Comparison of ENCODE assay signal across 8 cellular contexts in the genomic region with DNA sequence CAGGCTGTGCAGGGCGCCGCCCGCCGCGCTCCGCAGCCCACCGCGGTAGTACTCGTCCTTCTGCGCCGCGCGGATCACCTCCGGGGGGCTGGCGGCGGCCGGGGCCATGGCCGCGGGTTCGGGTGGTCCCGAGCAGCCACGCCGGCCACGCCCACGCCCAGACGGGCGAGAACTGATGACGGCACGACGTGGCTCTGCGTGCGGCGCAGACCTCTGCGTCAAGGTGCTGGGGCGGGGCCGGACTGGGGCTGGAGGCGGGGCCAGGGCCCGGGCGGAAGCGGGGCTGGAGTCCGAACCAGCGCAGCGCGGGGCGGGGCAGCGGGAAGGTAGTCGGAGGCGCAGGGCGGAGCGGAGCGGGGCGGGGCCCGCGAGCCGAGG. TPM values are rescaled to one million over a fixed set of nuclear protein-coding genes. Genes with fewer than 3 reads are reported as not detected.
A peak's percentile ranks its signal among the peaks of the same experiment; 100 is the strongest.
DNase-seq lines count a peak whose midpoint lies in the region; ATAC-seq and TF ChIP-seq lines count a peak whose summit lies in the region.

A gene (minus strand): TSS at position 170 of the 378 bp plus-strand sequence. CDS start 62 bp downstream, at position 108.

- H2AFZ ChIP-seq in ACC112 (ENCODE audit: low read length, unreplicated experiment), result peak within 1 kb of the TSS; percentile 88

- DNase-seq in NCI-H2196 treated with DMSO at 0.1 percent for 48 hours (lab: John Stamatoyannopoulos, UW; ENCODE audit: unreplicated experiment) (peak; percentile 91), T47D (ENCODE audit: low read depth in 1 of 2, low spot score in 1 of 2) (peak; percentile 78 to 94)

- peak within 1 kb of the TSS; percentile 99 for H3K4me2 ChIP-seq in skeletal muscle satellite cell (ENCODE audit: low read length)

- no peak for TF ChIP-seq CTCF in VCaP (conservative IDR thresholded peaks at IDR 0.05)

- peaks cover 11% of the 10 kb centered on the region for H3K79me2 ChIP-seq in ACC112 (ENCODE audit: control insufficient read depth, insufficient read depth, low read length, unreplicated experiment)

- no peaks in the 10 kb centered on the region for H3K9me3 ChIP-seq in iPS-18a (ENCODE audit: control insufficient read depth, low read depth, low read length)
- H3K9me3 ChIP-seq in skeletal muscle satellite cell (replicated peaks; ENCODE audit: low read length), result no peaks in the 10 kb centered on the region

- H3K27ac ChIP-seq in ACC112 (ENCODE audit: low read depth, low read length), result peak within 1 kb of the TSS; percentile 48; the same call in 1 of the 2 replicates
- peak within 1 kb of the TSS; percentile 99 for H3K27ac ChIP-seq in VCaP
- peak within 1 kb of the TSS; percentile 39 for H3K27ac ChIP-seq in iPS-18a (ENCODE audit: low read length)

- H3K9ac ChIP-seq in iPS-18a (ENCODE audit: low read length) (peak within 1 kb of the TSS; percentile 84), skeletal muscle satellite cell (ENCODE audit: low read depth, low read length) (peak within 1 kb of the TSS; percentile 97)

- ATAC-seq in GM18870 (IDR thresholded peaks at IDR 0.05; ENCODE audit: unreplicated experiment), result peak; percentile 38
- peak; percentile 76 for ATAC-seq in HG03108 (IDR thresholded peaks at IDR 0.05; ENCODE audit: unreplicated experiment)

- H3K27me3 ChIP-seq in ACC112 (ENCODE audit: insufficient read depth, low read length) (peaks cover 5% of the 10 kb centered on the region; the same call in 1 of the 2 replicates), iPS-18a (ENCODE audit: control insufficient read depth, insufficient read depth, low read length) (no peaks in the 10 kb centered on the region), skeletal muscle satellite cell (ENCODE audit: control insufficient read depth, insufficient read depth, low read length) (no peaks in the 10 kb centered on the region)

- H3K4me1 ChIP-seq in ACC112 (ENCODE audit: control insufficient read depth, insufficient read depth, low read length, unreplicated experiment) (peaks cover 19% of the 10 kb centered on the region), iPS-18a (ENCODE audit: control insufficient read depth, low read depth, low read length) (peaks cover 8% of the 10 kb centered on the region), skeletal muscle satellite cell (ENCODE audit: control insufficient read depth, insufficient read depth, low read length) (peaks cover 21% of the 10 kb centered on the region)

- H3K4me3 ChIP-seq in ACC112 (ENCODE audit: low read depth, low read length) (peak within 1 kb of the TSS; percentile 94), iPS-18a (ENCODE audit: low read length) (peak within 1 kb of the TSS; percentile 84), skeletal muscle satellite cell (ENCODE audit: low read length) (peak within 1 kb of the TSS; percentile 96)

- H3K36me3 ChIP-seq in ACC112 (ENCODE audit: insufficient read depth, low read length) (no peaks in the 10 kb centered on the region), iPS-18a (ENCODE audit: control insufficient read depth, low read depth, low read length) (peaks cover 12% of the 10 kb centered on the region), skeletal muscle satellite cell (ENCODE audit: insufficient read depth, low read length) (peaks cover 13% of the 10 kb centered on the region)

- in situ Hi-C loops in T47D (cut with HindIII; ENCODE audit: low pct_unique_long_range_greater_than_20kb, low sequenced_read_pairs), result no loop called here

RNA-seq across cellular contexts. Expression of the gene that starts here (rescaled TPM):
- 28.9 and 31.2 TPM in 2 replicates for total RNA-seq in skeletal muscle satellite cell (2012; rRNA removed)

Comparison
In these comparisons a context has a peak if more than half of its experiments do, and no peak if none do; other contexts are left out.
1. Peak in every context shown above with its lines: DNase-seq, ATAC-seq, H3K4me3 ChIP-seq and H3K27ac ChIP-seq.
2. H3K27ac ChIP-seq: peak in every context shown above with its lines; median percentile 99 in VCaP; 48 in ACC112; 39 in iPS-18a.